Comparison of ENCODE assay signal across 26 cellular contexts in the genomic region with DNA sequence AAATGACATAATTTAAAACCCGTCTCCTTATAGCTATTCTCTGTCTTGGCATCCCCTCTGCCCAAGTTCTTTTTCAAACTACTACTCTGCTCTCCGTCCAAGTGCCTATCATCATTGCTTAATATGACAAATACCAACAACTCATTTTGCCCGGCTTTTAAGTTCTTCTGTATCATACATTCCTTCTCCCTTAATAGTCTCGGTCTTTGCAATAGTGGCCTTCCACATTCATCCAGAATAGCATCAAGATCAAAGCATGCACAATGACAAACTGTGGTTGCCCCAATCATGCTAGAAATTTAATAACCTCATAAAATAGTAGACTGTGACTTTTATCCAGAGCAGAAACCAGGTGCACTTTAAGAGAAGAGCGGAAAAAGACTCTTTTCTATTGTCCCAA.
"Had no signal": no experiment of that assay in that cellular context is flagged by ENCODE, and none has a peak within 500 bp of the region (broad histone marks: within the 10 kb centered on the region; RNA-seq: fewer than 3 reads in every experiment).

No MANE protein-coding gene starts in this region.

- H2AFZ ChIP-seq: parathyroid adenoma had no signal

- H3K27ac ChIP-seq: body of pancreas, epithelial cell of prostate, esophagus squamous epithelium, gastrocnemius medialis, left ventricle myocardium inferior, parathyroid adenoma, spleen, tibial nerve had no signal

- H3K4me3 ChIP-seq: body of pancreas, esophagus squamous epithelium, gastrocnemius medialis, left ventricle myocardium inferior, lung, spleen, tibial nerve had no signal

- H3K4me1 ChIP-seq: body of pancreas, esophagus squamous epithelium, gastrocnemius medialis, left ventricle myocardium inferior, parathyroid adenoma, spleen, tibial nerve had no signal

- H3K27me3 ChIP-seq: body of pancreas, esophagus squamous epithelium, gastrocnemius medialis, spleen, tibial nerve had no signal

- H3K9me3 ChIP-seq: body of pancreas, esophagus squamous epithelium, gastrocnemius medialis, left ventricle myocardium inferior, spleen, tibial nerve had no signal

- H3K79me2 ChIP-seq: parathyroid adenoma had no signal

- DNase-seq: activated CD4-positive, alpha-beta T cell treated with anti-CD3 and anti-CD28 coated beads for 36 hours; activated CD4-positive, alpha-beta T cell treated with anti-CD3 and anti-CD28 coated beads, Interleukin-2, amount 50 U/mL, for 4 hours; activated naive CD4-positive, alpha-beta T cell; activated T-cell treated with anti-CD3 and anti-CD28 coated beads for 4 hours; activated T-cell treated with anti-CD3 and anti-CD28 coated beads, Interleukin-2, amount 50 U/mL, for 72 hours; anterior cingulate cortex; body of pancreas; dermis blood vessel endothelial cell; effector CD4-positive, alpha-beta T cell; esophagus squamous epithelium; gastrocnemius medialis; glutamatergic neuron; left ventricle myocardium inferior; naive B cell; nucleus accumbens; right cardiac atrium; spleen; stimulated activated CD4-positive, alpha-beta T cell treated with anti-CD3 and anti-CD28 coated beads, Interleukin-2, amount 100 ng/mL, for 48 hours; stimulated activated naive CD4-positive, alpha-beta T cell treated with Interleukin-2 at 50 U/mL for 16 hours; T-helper 2 cell had no signal

- H3K36me3 ChIP-seq: esophagus squamous epithelium, gastrocnemius medialis, left ventricle myocardium inferior, spleen, tibial nerve had no signal

- ATAC-seq: activated CD4-positive, alpha-beta T cell treated with anti-CD3 and anti-CD28 coated beads for 36 hours; activated naive CD4-positive, alpha-beta T cell treated with anti-CD3 and anti-CD28 coated beads, Interleukin-2, amount 50 U/mL, for 72 hours; activated T-cell treated with anti-CD3 and anti-CD28 coated beads, Interleukin-2, amount 50 U/mL, for 72 hours; body of pancreas; gastrocnemius medialis; right cardiac atrium; WTC11 had no signal

- H3K9ac ChIP-seq: parathyroid adenoma had no signal
